8 cellular contexts compared by ENCODE assay signal in genomic region chr20:3846740-3847418, GRCh38. TPM values are rescaled to one million over a fixed set of nuclear protein-coding genes. Genes with fewer than 3 reads are reported as not detected.
DNase-seq lines count a peak whose midpoint lies in the region; ATAC-seq, FAIRE-seq and TF ChIP-seq lines count a peak whose summit lies in the region.

TSS of gene MAVS (plus strand) at chr20:3846834. CDS start at chr20:3854625, 7,791 bp downstream.

- peak within 1 kb of the TSS; percentile 77 for H2AFZ ChIP-seq in ACC112 (ENCODE audit: low read length, unreplicated experiment)
- peak within 1 kb of the TSS; percentile 94 for H2AFZ ChIP-seq in smooth muscle cell (ENCODE audit: low read depth)

- CTCF ChIA-PET in WTC11 (lab: Charles Lee) = interaction anchor here (0.8 to 1.0 kb wide), 3 partner anchors 26 to 130 kb away, joined by 3 read pairs; partner anchors contain the start of genes AP5S1 and SPEF1

- H3K9ac ChIP-seq in smooth muscle cell (ENCODE audit: low read depth) = peak within 1 kb of the TSS; percentile 86

- no peaks in the 10 kb centered on the region for H3K36me3 ChIP-seq in ACC112 (ENCODE audit: insufficient read depth, low read length)
- no peaks in the 10 kb centered on the region for H3K36me3 ChIP-seq in bronchial epithelial cell (ENCODE audit: control insufficient read depth, insufficient read depth, low read length)
- no peaks in the 10 kb centered on the region for H3K36me3 ChIP-seq in smooth muscle cell (ENCODE audit: low read depth)

- H3K4me2 ChIP-seq in smooth muscle cell = peak within 1 kb of the TSS; percentile 97

- H3K27me3 ChIP-seq in ACC112 (ENCODE audit: insufficient read depth, low read length) = no peaks in the 10 kb centered on the region
- H3K27me3 ChIP-seq in bronchial epithelial cell (ENCODE audit: control insufficient read depth, insufficient read depth, low read length) = no peaks in the 10 kb centered on the region
- H3K27me3 ChIP-seq in smooth muscle cell (ENCODE audit: low read depth) = no peaks in the 10 kb centered on the region

- FAIRE-seq in bronchial epithelial cell (lab: Jason Lieb, UNC) = no peak

- no peak for TF ChIP-seq CTCF in WTC11 (IDR thresholded peaks at IDR 0.05)
- TF ChIP-seq CTCF in bronchial epithelial cell (IDR thresholded peaks at IDR 0.05; ENCODE audit: insufficient read depth, low read length, severe bottlenecking) = no peak
- no peak for TF ChIP-seq CTCF in smooth muscle cell (IDR thresholded peaks at IDR 0.05; ENCODE audit: borderline replicate concordance, insufficient read depth, poor library complexity, severe bottlenecking)

- POLR2A ChIA-PET in WTC11 (lab: Charles Lee) = no interaction called here

- peak within 1 kb of the TSS; percentile 85 for H3K4me3 Mint-ChIP-seq in WTC11

- H3K27me3 Mint-ChIP-seq in WTC11 (ENCODE audit: low read depth) = no peaks in the 10 kb centered on the region

- H3K27ac Mint-ChIP-seq in WTC11 = no peak within 1 kb of the TSS

- peak within 1 kb of the TSS; percentile 84 for H3K4me3 ChIP-seq in ACC112 (ENCODE audit: low read depth, low read length)
- H3K4me3 ChIP-seq in bronchial epithelial cell (ENCODE audit: low read depth, low read length) = peak within 1 kb of the TSS; percentile 98
- H3K4me3 ChIP-seq in smooth muscle cell = peak within 1 kb of the TSS; percentile 97

- H3K79me2 ChIP-seq in ACC112 (ENCODE audit: control insufficient read depth, insufficient read depth, low read length, unreplicated experiment) = peaks cover 34% of the 10 kb centered on the region
- H3K79me2 ChIP-seq in smooth muscle cell (ENCODE audit: low read depth) = peaks cover 33% of the 10 kb centered on the region

- DNase-seq in NCI-H2171 treated with DMSO at 0.1 percent for 48 hours (lab: John Stamatoyannopoulos, UW) (peak; percentile 85), WTC11 (ENCODE audit: low spot score) (peak; percentile 90), bronchial epithelial cell (ENCODE audit: low read depth) (peak; percentile 48), iPS-NIHi7 (ENCODE audit: extremely low spot score) (peak; percentile 98), smooth muscle cell (lab: John Stamatoyannopoulos, UW; ENCODE audit: unreplicated experiment) (peak; percentile 63)

- H3K9me3 ChIP-seq in smooth muscle cell (replicated peaks; ENCODE audit: low read depth) = no peaks in the 10 kb centered on the region

- H3K27ac ChIP-seq in ACC112 (ENCODE audit: low read depth, low read length) (peak within 1 kb of the TSS; percentile 28; the same call in 1 of the 2 replicates), smooth muscle cell (ENCODE audit: low read depth) (peak within 1 kb of the TSS; percentile 35)

- under 1% methylated on average over 44 of the region's 72 CpGs for WGBS in smooth muscle cell (ENCODE audit: low lambda C conversion rate)

- H3F3A ChIP-seq in smooth muscle cell (ENCODE audit: low read depth) = no peaks in the 10 kb centered on the region

- ATAC-seq in GM18861 (IDR thresholded peaks at IDR 0.05; ENCODE audit: unreplicated experiment) (peak; percentile 88), HG03095 (IDR thresholded peaks at IDR 0.05; ENCODE audit: unreplicated experiment) (peak; percentile 86), WTC11 (peak; percentile 94)

- H3K4me1 ChIP-seq in ACC112 (ENCODE audit: control insufficient read depth, insufficient read depth, low read length, unreplicated experiment) = peaks cover 29% of the 10 kb centered on the region
- peaks cover 4% of the 10 kb centered on the region for H3K4me1 ChIP-seq in smooth muscle cell (ENCODE audit: low read depth)

- H4K20me1 ChIP-seq in smooth muscle cell (ENCODE audit: low read depth) = peaks cover 33% of the 10 kb centered on the region

- H3K4me1 Mint-ChIP-seq in WTC11 = peaks cover 5% of the 10 kb centered on the region

- no peaks in the 10 kb centered on the region for H3K36me3 Mint-ChIP-seq in WTC11

- H3K9me3 Mint-ChIP-seq in WTC11 = no peaks in the 10 kb centered on the region

TF ChIP-seq in WTC11, 78 proteins besides CTCF, POLR2A, EP300 and RAD21 (continues in another document):
- TF ChIP-seq NFYB (CRISPR knock-in tag; conservative IDR thresholded peaks at IDR 0.05; ENCODE audit: low read depth) (peak; percentile 78), CBFB (CRISPR knock-in tag; IDR thresholded peaks at IDR 0.05; ENCODE audit: low read depth) (no peak), MYBL2 (CRISPR knock-in tag; IDR thresholded peaks at IDR 0.05) (0 out of 2 replicates have a peak, but pooled peaks have one; percentile 8), KAT7 (CRISPR knock-in tag; IDR thresholded peaks at IDR 0.05; ENCODE audit: borderline replicate concordance) (peak; percentile 83; the same call in 1 of the 2 replicates), ZNF416 (CRISPR knock-in tag; IDR thresholded peaks at IDR 0.05) (0 out of 2 replicates have a peak, but pooled peaks have one; percentile 28), ZNF532 (CRISPR knock-in tag; IDR thresholded peaks at IDR 0.05; ENCODE audit: borderline replicate concordance) (no peak), ZNF219 (CRISPR knock-in tag; IDR thresholded peaks at IDR 0.05; ENCODE audit: borderline replicate concordance) (no peak), FOXP1 (CRISPR knock-in tag; IDR thresholded peaks at IDR 0.05; ENCODE audit: borderline replicate concordance) (peak; percentile 64; the same call in 1 of the 2 replicates), TEAD1 (CRISPR knock-in tag; IDR thresholded peaks at IDR 0.05) (peak; percentile 77; the same call in 1 of the 2 replicates), USF2 (CRISPR knock-in tag; IDR thresholded peaks at IDR 0.05) (peak; percentile 66; the same call in 1 of the 2 replicates), CDX4 (CRISPR knock-in tag; IDR thresholded peaks at IDR 0.05; ENCODE audit: borderline replicate concordance) (no peak), ZBTB43 (CRISPR knock-in tag; IDR thresholded peaks at IDR 0.05) (no peak), SP1 (CRISPR knock-in tag; conservative IDR thresholded peaks at IDR 0.05) (peak; percentile 79; the same call in 1 of the 2 replicates), ZNF232 (CRISPR knock-in tag; IDR thresholded peaks at IDR 0.05) (peak; percentile 31; the same call in 1 of the 2 replicates)

RNA-seq across cellular contexts. Expression of gene MAVS, which starts in this region (rescaled TPM):
- total RNA-seq in WTC11 (2021) = 23.4 to 26.0 TPM (median 24.4 TPM) in 3 replicates
- total RNA-seq in bronchial epithelial cell = 9.7 and 9.9 TPM in 2 replicates
- total RNA-seq in smooth muscle cell = 12.5 and 12.8 TPM in 2 replicates
- 7.8 and 10.0 TPM in 2 replicates for polyA plus RNA-seq in smooth muscle cell

Comparison
In these comparisons a context has a peak if more than half of its experiments do, and no peak if none do; other contexts are left out.
1. Peak in every context shown above with its lines: DNase-seq, ATAC-seq, H3K4me3 ChIP-seq and H3K27ac ChIP-seq.
2. DNase-seq: peak in every context shown above with its lines; median percentile 98 in iPS-NIHi7; 90 in WTC11; 85 in NCI-H2171 treated with DMSO at 0.1 percent for 48 hours; 63 in smooth muscle cell; 48 in bronchial epithelial cell.